In the genomic region with DNA sequence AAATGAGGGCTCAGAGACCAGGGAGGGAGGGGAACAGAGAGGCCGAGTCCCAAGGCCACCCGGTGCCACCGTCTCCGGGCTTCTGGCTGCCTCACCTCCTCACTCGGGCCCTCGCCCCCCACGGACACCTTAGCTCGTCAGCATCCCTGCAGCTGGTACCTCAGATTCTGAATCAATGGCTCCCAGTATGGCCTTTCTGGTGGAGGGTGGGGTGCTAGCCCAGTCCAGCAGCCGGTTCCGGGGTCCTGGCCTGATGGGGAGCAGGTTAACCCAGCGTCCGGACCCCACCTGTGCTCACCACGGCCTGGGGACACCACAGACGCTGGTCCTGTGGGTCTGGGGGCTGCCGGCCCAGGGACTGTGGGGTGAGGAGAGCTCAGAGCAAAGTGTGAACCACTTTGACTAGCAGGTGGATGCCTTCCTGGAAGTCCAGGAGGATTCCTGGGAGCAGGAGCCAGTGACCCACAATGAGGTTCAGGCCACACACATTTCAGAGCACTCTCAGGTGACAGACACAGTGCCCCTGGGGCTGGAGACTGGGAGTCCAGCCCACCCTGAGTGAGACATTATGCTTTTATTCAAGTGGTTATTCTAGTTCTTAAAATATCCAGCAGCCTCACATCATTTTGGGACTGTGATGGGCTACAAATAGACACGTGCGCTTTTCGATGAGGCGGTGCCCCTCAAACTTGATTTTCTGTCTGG, we compare ENCODE assay signal across 1 cellular context.
TF ChIP-seq lines count a peak whose summit lies in the region.

No MANE protein-coding gene starts in this region.

TF ChIP-seq in GM23338, 12 proteins besides CTCF, POLR2A, EP300 and RAD21 (continued from another document):
- TF ChIP-seq, protein P1, sequence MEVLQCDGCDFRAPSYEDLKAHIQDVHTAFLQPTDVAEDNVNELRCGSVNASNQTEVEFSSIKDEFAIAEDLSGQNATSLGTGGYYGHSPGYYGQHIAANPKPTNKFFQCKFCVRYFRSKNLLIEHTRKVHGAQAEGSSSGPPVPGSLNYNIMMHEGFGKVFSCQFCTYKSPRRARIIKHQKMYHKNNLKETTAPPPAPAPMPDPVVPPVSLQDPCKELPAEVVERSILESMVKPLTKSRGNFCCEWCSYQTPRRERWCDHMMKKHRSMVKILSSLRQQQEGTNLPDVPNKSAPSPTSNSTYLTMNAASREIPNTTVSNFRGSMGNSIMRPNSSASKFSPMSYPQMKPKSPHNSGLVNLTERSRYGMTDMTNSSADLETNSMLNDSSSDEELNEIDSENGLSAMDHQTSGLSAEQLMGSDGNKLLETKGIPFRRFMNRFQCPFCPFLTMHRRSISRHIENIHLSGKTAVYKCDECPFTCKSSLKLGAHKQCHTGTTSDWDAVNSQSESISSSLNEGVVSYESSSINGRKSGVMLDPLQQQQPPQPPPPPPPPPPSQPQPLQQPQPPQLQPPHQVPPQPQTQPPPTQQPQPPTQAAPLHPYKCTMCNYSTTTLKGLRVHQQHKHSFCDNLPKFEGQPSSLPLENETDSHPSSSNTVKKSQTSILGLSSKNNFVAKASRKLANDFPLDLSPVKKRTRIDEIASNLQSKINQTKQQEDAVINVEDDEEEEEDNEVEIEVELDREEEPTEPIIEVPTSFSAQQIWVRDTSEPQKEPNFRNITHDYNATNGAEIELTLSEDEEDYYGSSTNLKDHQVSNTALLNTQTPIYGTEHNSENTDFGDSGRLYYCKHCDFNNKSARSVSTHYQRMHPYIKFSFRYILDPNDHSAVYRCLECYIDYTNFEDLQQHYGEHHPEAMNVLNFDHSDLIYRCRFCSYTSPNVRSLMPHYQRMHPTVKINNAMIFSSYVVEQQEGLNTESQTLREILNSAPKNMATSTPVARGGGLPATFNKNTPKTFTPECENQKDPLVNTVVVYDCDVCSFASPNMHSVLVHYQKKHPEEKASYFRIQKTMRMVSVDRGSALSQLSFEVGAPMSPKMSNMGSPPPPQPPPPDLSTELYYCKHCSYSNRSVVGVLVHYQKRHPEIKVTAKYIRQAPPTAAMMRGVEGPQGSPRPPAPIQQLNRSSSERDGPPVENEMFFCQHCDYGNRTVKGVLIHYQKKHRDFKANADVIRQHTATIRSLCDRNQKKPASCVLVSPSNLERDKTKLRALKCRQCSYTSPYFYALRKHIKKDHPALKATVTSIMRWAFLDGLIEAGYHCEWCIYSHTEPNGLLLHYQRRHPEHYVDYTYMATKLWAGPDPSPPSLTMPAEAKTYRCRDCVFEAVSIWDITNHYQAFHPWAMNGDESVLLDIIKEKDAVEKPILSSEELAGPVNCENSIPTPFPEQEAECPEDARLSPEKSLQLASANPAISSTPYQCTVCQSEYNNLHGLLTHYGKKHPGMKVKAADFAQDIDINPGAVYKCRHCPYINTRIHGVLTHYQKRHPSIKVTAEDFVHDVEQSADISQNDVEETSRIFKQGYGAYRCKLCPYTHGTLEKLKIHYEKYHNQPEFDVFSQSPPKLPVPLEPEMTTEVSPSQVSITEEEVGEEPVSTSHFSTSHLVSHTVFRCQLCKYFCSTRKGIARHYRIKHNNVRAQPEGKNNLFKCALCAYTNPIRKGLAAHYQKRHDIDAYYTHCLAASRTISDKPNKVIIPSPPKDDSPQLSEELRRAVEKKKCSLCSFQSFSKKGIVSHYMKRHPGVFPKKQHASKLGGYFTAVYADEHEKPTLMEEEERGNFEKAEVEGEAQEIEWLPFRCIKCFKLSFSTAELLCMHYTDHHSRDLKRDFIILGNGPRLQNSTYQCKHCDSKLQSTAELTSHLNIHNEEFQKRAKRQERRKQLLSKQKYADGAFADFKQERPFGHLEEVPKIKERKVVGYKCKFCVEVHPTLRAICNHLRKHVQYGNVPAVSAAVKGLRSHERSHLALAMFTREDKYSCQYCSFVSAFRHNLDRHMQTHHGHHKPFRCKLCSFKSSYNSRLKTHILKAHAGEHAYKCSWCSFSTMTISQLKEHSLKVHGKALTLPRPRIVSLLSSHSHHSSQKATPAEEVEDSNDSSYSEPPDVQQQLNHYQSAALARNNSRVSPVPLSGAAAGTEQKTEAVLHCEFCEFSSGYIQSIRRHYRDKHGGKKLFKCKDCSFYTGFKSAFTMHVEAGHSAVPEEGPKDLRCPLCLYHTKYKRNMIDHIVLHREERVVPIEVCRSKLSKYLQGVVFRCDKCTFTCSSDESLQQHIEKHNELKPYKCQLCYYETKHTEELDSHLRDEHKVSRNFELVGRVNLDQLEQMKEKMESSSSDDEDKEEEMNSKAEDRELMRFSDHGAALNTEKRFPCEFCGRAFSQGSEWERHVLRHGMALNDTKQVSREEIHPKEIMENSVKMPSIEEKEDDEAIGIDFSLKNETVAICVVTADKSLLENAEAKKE (CRISPR knock-in tag; IDR thresholded peaks at IDR 0.05), result no peak
- TF ChIP-seq, protein P2, sequence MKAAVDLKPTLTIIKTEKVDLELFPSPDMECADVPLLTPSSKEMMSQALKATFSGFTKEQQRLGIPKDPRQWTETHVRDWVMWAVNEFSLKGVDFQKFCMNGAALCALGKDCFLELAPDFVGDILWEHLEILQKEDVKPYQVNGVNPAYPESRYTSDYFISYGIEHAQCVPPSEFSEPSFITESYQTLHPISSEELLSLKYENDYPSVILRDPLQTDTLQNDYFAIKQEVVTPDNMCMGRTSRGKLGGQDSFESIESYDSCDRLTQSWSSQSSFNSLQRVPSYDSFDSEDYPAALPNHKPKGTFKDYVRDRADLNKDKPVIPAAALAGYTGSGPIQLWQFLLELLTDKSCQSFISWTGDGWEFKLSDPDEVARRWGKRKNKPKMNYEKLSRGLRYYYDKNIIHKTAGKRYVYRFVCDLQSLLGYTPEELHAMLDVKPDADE (IDR thresholded peaks at IDR 0.05), result no peak
- TF ChIP-seq, protein P3, sequence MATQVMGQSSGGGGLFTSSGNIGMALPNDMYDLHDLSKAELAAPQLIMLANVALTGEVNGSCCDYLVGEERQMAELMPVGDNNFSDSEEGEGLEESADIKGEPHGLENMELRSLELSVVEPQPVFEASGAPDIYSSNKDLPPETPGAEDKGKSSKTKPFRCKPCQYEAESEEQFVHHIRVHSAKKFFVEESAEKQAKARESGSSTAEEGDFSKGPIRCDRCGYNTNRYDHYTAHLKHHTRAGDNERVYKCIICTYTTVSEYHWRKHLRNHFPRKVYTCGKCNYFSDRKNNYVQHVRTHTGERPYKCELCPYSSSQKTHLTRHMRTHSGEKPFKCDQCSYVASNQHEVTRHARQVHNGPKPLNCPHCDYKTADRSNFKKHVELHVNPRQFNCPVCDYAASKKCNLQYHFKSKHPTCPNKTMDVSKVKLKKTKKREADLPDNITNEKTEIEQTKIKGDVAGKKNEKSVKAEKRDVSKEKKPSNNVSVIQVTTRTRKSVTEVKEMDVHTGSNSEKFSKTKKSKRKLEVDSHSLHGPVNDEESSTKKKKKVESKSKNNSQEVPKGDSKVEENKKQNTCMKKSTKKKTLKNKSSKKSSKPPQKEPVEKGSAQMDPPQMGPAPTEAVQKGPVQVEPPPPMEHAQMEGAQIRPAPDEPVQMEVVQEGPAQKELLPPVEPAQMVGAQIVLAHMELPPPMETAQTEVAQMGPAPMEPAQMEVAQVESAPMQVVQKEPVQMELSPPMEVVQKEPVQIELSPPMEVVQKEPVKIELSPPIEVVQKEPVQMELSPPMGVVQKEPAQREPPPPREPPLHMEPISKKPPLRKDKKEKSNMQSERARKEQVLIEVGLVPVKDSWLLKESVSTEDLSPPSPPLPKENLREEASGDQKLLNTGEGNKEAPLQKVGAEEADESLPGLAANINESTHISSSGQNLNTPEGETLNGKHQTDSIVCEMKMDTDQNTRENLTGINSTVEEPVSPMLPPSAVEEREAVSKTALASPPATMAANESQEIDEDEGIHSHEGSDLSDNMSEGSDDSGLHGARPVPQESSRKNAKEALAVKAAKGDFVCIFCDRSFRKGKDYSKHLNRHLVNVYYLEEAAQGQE (IDR thresholded peaks at IDR 0.05; ENCODE audit: unreplicated experiment), result no peak
- no peak for TF ChIP-seq JUNB (IDR thresholded peaks at IDR 0.05; ENCODE audit: unreplicated experiment)
